1 cellular context compared by ENCODE assay signal in genomic region chr1:19661721-19662228, GRCh38.
TF ChIP-seq lines count a peak whose summit lies in the region.

No MANE protein-coding gene starts in this region.

TF ChIP-seq in GM23338, 12 proteins besides CTCF, POLR2A, EP300 and RAD21 (continued from another document):
- TF ChIP-seq ZNF462 (CRISPR knock-in tag; IDR thresholded peaks at IDR 0.05) (no peak), POLR2AphosphoS5 (IDR thresholded peaks at IDR 0.05; ENCODE audit: low read depth) (no peak), STAT1 (IDR thresholded peaks at IDR 0.05; ENCODE audit: unreplicated experiment) (no peak), ZNF114 (CRISPR knock-in tag; IDR thresholded peaks at IDR 0.05) (no peak), CREB1 (CRISPR knock-in tag; IDR thresholded peaks at IDR 0.05; ENCODE audit: low read depth) (no peak), JUNB (IDR thresholded peaks at IDR 0.05; ENCODE audit: unreplicated experiment) (no peak), EZH2 (IDR thresholded peaks at IDR 0.05; ENCODE audit: low read depth, unreplicated experiment) (no peak)
